ENCODE assay signal across 13 cellular contexts in the genomic region with DNA sequence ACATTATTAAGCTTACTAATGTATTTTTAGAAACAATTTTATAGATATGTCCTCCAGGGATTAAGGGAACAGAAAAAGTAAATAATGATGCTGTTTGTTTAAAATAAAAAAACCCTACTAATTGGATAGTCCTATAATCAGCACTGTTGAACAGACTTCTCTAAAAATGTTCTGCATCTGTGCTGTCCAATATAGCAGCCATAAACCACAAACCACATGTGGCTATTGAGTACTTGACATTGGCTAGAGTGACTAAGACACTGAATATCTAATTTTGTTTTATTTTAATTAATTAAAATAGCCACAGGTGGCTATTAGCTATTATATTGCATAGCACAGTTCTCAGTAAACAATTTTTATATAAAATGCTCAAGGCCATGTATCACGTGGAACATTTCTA.
DNase-seq lines count a peak whose midpoint lies in the region; ATAC-seq and TF ChIP-seq lines count a peak whose summit lies in the region.
"Had no signal": no experiment of that assay in that cellular context is flagged by ENCODE, and none has a peak within 500 bp of the region (broad histone marks: within the 10 kb centered on the region; RNA-seq: fewer than 3 reads in every experiment).

No MANE protein-coding gene starts in this region.

- H3K9me3 ChIP-seq in DOHH2 (ENCODE audit: control insufficient read depth, insufficient read depth, low read length) (no peaks in the 10 kb centered on the region), OCI-LY1 (ENCODE audit: low read length) (no peaks in the 10 kb centered on the region)

- DNase-seq in MV-4-11 (lab: John Stamatoyannopoulos, UW) (peak; percentile 60), NCI-H187 treated with DMSO at 0.1 percent for 48 hours (lab: John Stamatoyannopoulos, UW) (no peak), germinal center (ENCODE audit: low spot score) (no peak), activated gamma-delta T cell (lab: John Stamatoyannopoulos, UW) (no peak)
- DNase-seq: ACHN; CD8-positive, alpha-beta T cell; COR-L47; DMS53 had no signal

- H3K4me2 ChIP-seq in DOHH2 (ENCODE audit: low read length) (no peak overlapping the region), OCI-LY1 (ENCODE audit: low read length) (no peak overlapping the region)

- H3K4me3 ChIP-seq in DOHH2 (ENCODE audit: low read length): no peak overlapping the region
- H3K4me3 ChIP-seq in OCI-LY1 (ENCODE audit: low read depth, low read length, poor library complexity, severe bottlenecking): no peak overlapping the region

- H3K4me1 ChIP-seq in DOHH2 (ENCODE audit: control insufficient read depth, low read length) (peaks cover 9% of the 10 kb centered on the region), OCI-LY1 (ENCODE audit: insufficient read depth, low read length, severe bottlenecking) (peaks cover 26% of the 10 kb centered on the region)

- peak overlapping the region; percentile 79; the same call in 1 of the 2 replicates for H2AFZ ChIP-seq in OCI-LY1 (ENCODE audit: low read length)

- TF ChIP-seq CTCF in 22Rv1 (IDR thresholded peaks at IDR 0.05) (no peak), DOHH2 (IDR thresholded peaks at IDR 0.05; ENCODE audit: low read depth, low read length, poor library complexity, severe bottlenecking) (no peak), OCI-LY1 (IDR thresholded peaks at IDR 0.05; ENCODE audit: low read length) (no peak)

- H3K36me3 ChIP-seq in DOHH2 (ENCODE audit: control insufficient read depth, low read length) (no peaks in the 10 kb centered on the region), OCI-LY1 (ENCODE audit: insufficient read depth, low read length) (no peaks in the 10 kb centered on the region)

- H3K9me2 ChIP-seq in DOHH2 (replicated peaks; ENCODE audit: control insufficient read depth, low read length) (no peaks in the 10 kb centered on the region), OCI-LY1 (ENCODE audit: low read depth, low read length) (no peaks in the 10 kb centered on the region)

- no peak for ATAC-seq in HG02981 (IDR thresholded peaks at IDR 0.05; ENCODE audit: unreplicated experiment)
- ATAC-seq: CD8-positive, alpha-beta T cell; HCT116 had no signal

- no peaks in the 10 kb centered on the region for H3K27me3 ChIP-seq in DOHH2 (ENCODE audit: control insufficient read depth, low read length)
- no peaks in the 10 kb centered on the region for H3K27me3 ChIP-seq in OCI-LY1 (ENCODE audit: insufficient read depth, low read length)

- H3K27ac ChIP-seq in 22Rv1: peak overlapping the region; percentile 94
- H3K27ac ChIP-seq in DOHH2 (ENCODE audit: low read depth, low read length): peak overlapping the region; percentile 24
- peak overlapping the region; percentile 50 for H3K27ac ChIP-seq in OCI-LY1 (ENCODE audit: low read depth, low read length, poor library complexity, severe bottlenecking)

- no peaks in the 10 kb centered on the region for H3K79me2 ChIP-seq in DOHH2 (ENCODE audit: control insufficient read depth, low read length)
- no peaks in the 10 kb centered on the region for H3K79me2 ChIP-seq in OCI-LY1 (ENCODE audit: insufficient read depth, low read length)

- no peaks in the 10 kb centered on the region for H4K20me1 ChIP-seq in DOHH2 (ENCODE audit: control insufficient read depth, insufficient read depth, low read depth, low read length)
- no peaks in the 10 kb centered on the region for H4K20me1 ChIP-seq in OCI-LY1 (ENCODE audit: insufficient read depth, low read length)

- no peaks in the 10 kb centered on the region for H3F3A ChIP-seq in DOHH2 (ENCODE audit: control insufficient read depth, insufficient read depth)
- H3F3A ChIP-seq in OCI-LY1 (ENCODE audit: insufficient read depth, low read length): no peaks in the 10 kb centered on the region

- H3K9ac ChIP-seq in OCI-LY1 (ENCODE audit: low read length): no peak overlapping the region

Comparison
In these comparisons a context has a peak if more than half of its experiments do, and no peak if none do; other contexts are left out.
1. H3K27ac ChIP-seq: peak in every context shown above with its lines; median percentile 94 in 22Rv1; 50 in OCI-LY1; 24 in DOHH2.